Comparison of ENCODE assay signal across 20 cellular contexts in genomic region chr11:76836613-76837291, GRCh38. TPM values are rescaled to one million over a fixed set of nuclear protein-coding genes. Genes with fewer than 3 reads are reported as not detected.
DNase-seq lines count a peak whose midpoint lies in the region; ATAC-seq and TF ChIP-seq lines count a peak whose summit lies in the region.
"Had no signal": no experiment of that assay in that cellular context is flagged by ENCODE, and none has a peak within 500 bp of the region (broad histone marks: within the 10 kb centered on the region; RNA-seq: fewer than 3 reads in every experiment).

No MANE protein-coding gene starts in this region.

- CTCF ChIA-PET in PC-3 (lab: Charles Lee): interaction anchor here (0.8 to 1.3 kb wide), 2 partner anchors 13 to 82 kb away, joined by 3 to 9 read pairs; no protein-coding TSS in a partner anchor

- POLR2A ChIA-PET in PC-3 (lab: Charles Lee; ENCODE audit: unreplicated experiment): interaction anchor here (0.6 kb wide), 1 partner anchor 230 kb away, joined by 3 read pairs; the partner anchor contains the start of gene CAPN5

- H3K79me2 ChIP-seq in PC-3 (ENCODE audit: low read length) (no peaks in the 10 kb centered on the region), fibroblast of lung (ENCODE audit: control insufficient read depth, insufficient read depth, low read length) (no peaks in the 10 kb centered on the region), osteoblast (ENCODE audit: insufficient read depth, low read length) (no peaks in the 10 kb centered on the region)

- H3K27ac ChIP-seq in PC-3 (ENCODE audit: low read length) (peak overlapping the region; percentile 58), fibroblast of lung (ENCODE audit: insufficient read depth, low read length) (no peak overlapping the region), osteoblast (ENCODE audit: low read depth, low read length) (no peak overlapping the region)
- H3K27ac ChIP-seq: SJCRH30, uterus had no signal

- H3K27me3 ChIP-seq in PC-3 (ENCODE audit: low read length): no peaks in the 10 kb centered on the region
- peaks cover 38% of the 10 kb centered on the region for H3K27me3 ChIP-seq in fibroblast of lung (ENCODE audit: control insufficient read depth, insufficient read depth, low read length)
- peaks cover 33% of the 10 kb centered on the region for H3K27me3 ChIP-seq in osteoblast (ENCODE audit: insufficient read depth, low read length)
- H3K27me3 ChIP-seq: SJCRH30, uterus had no signal

- H3K9me3 ChIP-seq in PC-3 (ENCODE audit: low read length) (no peaks in the 10 kb centered on the region), fibroblast of lung (ENCODE audit: control insufficient read depth, insufficient read depth, low read depth, low read length) (no peaks in the 10 kb centered on the region), osteoblast (ENCODE audit: low read depth, low read length) (no peaks in the 10 kb centered on the region)
- H3K9me3 ChIP-seq: HAP-1, SJCRH30, uterus had no signal

- H3K9me2 ChIP-seq in PC-3 (replicated peaks; ENCODE audit: low read length): no peaks in the 10 kb centered on the region

- H3F3A ChIP-seq in PC-3 (ENCODE audit: low read length, unreplicated experiment): peaks cover 3% of the 10 kb centered on the region

- H3K4me1 ChIP-seq in PC-3 (ENCODE audit: insufficient read depth, low read length) (peaks cover 47% of the 10 kb centered on the region), fibroblast of lung (ENCODE audit: control insufficient read depth, extremely low read depth, insufficient read depth, low read length) (no peaks in the 10 kb centered on the region), osteoblast (ENCODE audit: insufficient read depth, low read length) (no peaks in the 10 kb centered on the region)
- H3K4me1 ChIP-seq: HAP-1, uterus had no signal

- H4K20me1 ChIP-seq in PC-3 (ENCODE audit: low read length): no peaks in the 10 kb centered on the region
- no peaks in the 10 kb centered on the region for H4K20me1 ChIP-seq in fibroblast of lung (ENCODE audit: control insufficient read depth, extremely low read depth, insufficient read depth, low read length)
- H4K20me1 ChIP-seq in osteoblast (ENCODE audit: insufficient read depth, low read length): no peaks in the 10 kb centered on the region

- peak; percentile 51 for TF ChIP-seq CTCF in AG09319 (IDR thresholded peaks at IDR 0.05; ENCODE audit: low read depth, low read length)
- peak; percentile 51; the same call in 1 of the 2 replicates for TF ChIP-seq CTCF in PC-3 (conservative IDR thresholded peaks at IDR 0.05; ENCODE audit: low read depth, low read length)
- TF ChIP-seq CTCF in fibroblast of lung (conservative IDR thresholded peaks at IDR 0.05 in 1 of 2, IDR thresholded peaks at IDR 0.05 in 1 of 2; ENCODE audit: low read depth in 1 of 2, low read length in 2 of 2): peak; percentile 12 to 26
- peak; percentile 15 for TF ChIP-seq CTCF in osteoblast (IDR thresholded peaks at IDR 0.05; ENCODE audit: extremely low read depth, low read depth, low read length)

- BruUV-seq in PC-3 (replicated peaks; lab: Mats Ljungman, UMichigan): no TSS peak

- intact Hi-C loops in PC-3 (cut with micrococcal nuclease): loop anchor here (1.0 to 2.0 kb wide), 3 partner anchors 11 to 26 kb away; partner anchors contain the start of gene ACER3

- H3K9ac ChIP-seq in PC-3 (ENCODE audit: low read length) (no peak overlapping the region; the same call in 1 of the 2 replicates), fibroblast of lung (ENCODE audit: insufficient read depth, low read length) (no peak overlapping the region)

- DNase-seq in AG09319 (ENCODE audit: extremely low read depth, low read depth): no peak
- no peak for DNase-seq in PC-3
- DNase-seq in fibroblast of lung (ENCODE audit: low read depth in 2 of 2): no peak
- DNase-seq in osteoblast (ENCODE audit: insufficient read length, low spot score, missing footprints): no peak
- DNase-seq in islet precursor cell: no peak
- no peak for DNase-seq in NCI-H2107 (lab: John Stamatoyannopoulos, UW)
- DNase-seq: activated CD4-positive, alpha-beta T cell treated with anti-CD3 and anti-CD28 coated beads, Interleukin-2, amount 50 U/mL, for 1 hour; activated naive CD8-positive, alpha-beta T cell treated with anti-CD3 and anti-CD28 coated beads for 36 hours; activated T-cell treated with anti-CD3 and anti-CD28 coated beads, Interleukin-2, amount 50 U/mL, for 1 hour; NK-92 treated with Interleukin-12 subunit alpha and Interleukin-12 subunit beta, amount 100 ng/mL, for 24 hours; retina; stimulated activated CD4-positive, alpha-beta T cell treated with anti-CD3 and anti-CD28 coated beads, Interleukin-4, amount 100 ng/mL, for 1 hour; T1000 had no signal

- H3K4me3 ChIP-seq in PC-3 (ENCODE audit: low read length): no peak overlapping the region
- H3K4me3 ChIP-seq in fibroblast of lung (replicated peaks in 1 of 4; ENCODE audit: control extremely low read depth in 1 of 4, insufficient read depth in 1 of 4, low read depth in 3 of 4, low read length in 4 of 4): no peak overlapping the region
- no peak overlapping the region for H3K4me3 ChIP-seq in osteoblast (ENCODE audit: insufficient read depth, low read length)
- H3K4me3 ChIP-seq: HAP-1, SJCRH30, uterus had no signal

- H2AFZ ChIP-seq in PC-3 (ENCODE audit: low read length): no peak overlapping the region
- no peak overlapping the region for H2AFZ ChIP-seq in fibroblast of lung (ENCODE audit: low read length)
- no peak overlapping the region for H2AFZ ChIP-seq in osteoblast (ENCODE audit: low read length)

- no peaks in the 10 kb centered on the region for H3K36me3 ChIP-seq in PC-3 (ENCODE audit: low read depth, low read length)
- no peaks in the 10 kb centered on the region for H3K36me3 ChIP-seq in fibroblast of lung (ENCODE audit: control insufficient read depth, insufficient read depth, low read length)
- H3K36me3 ChIP-seq in osteoblast (ENCODE audit: insufficient read depth, low read length): no peaks in the 10 kb centered on the region
- H3K36me3 ChIP-seq: HAP-1, SJCRH30, uterus had no signal

- ATAC-seq in PC-3 (no peak), HG02938 (IDR thresholded peaks at IDR 0.05; ENCODE audit: unreplicated experiment) (no peak), GM18498 (IDR thresholded peaks at IDR 0.05; ENCODE audit: unreplicated experiment) (no peak)
- ATAC-seq: natural killer cell treated with Interleukin-12 subunit alpha and Interleukin-12 subunit beta and Interleukin-15 and Interleukin-18, amount 100 ng/mL, for 72 hours had no signal

- H3K4me2 ChIP-seq in PC-3 (ENCODE audit: low read length): peak overlapping the region; percentile 11
- no peak overlapping the region for H3K4me2 ChIP-seq in fibroblast of lung (ENCODE audit: extremely low read depth, insufficient read depth, low read length)
- H3K4me2 ChIP-seq in osteoblast (ENCODE audit: insufficient read depth, low read length): no peak overlapping the region

RNA-seq across cellular contexts. Expression of gene ACER3, which starts 24.0 kb away (rescaled TPM):
- total RNA-seq in PC-3 (2014; rRNA removed) (17.3 and 18.5 TPM in 2 replicates), fibroblast of lung (5.6 and 6.1 TPM in 2 replicates), osteoblast (9.8 and 11.2 TPM in 2 replicates)
- polyA plus RNA-seq in fibroblast of lung: 11.8 and 22.3 TPM in 2 replicates
- polyA plus RNA-seq in fibroblast of lung (2012): 6.5 and 12.2 TPM in 2 replicates
- polyA minus RNA-seq in fibroblast of lung (ENCODE audit: low replicate concordance): 1.6 and 2.8 TPM in 2 replicates

RNA-seq across cellular contexts. Expression of gene TSKU, which starts 53.6 kb away (rescaled TPM):
- total RNA-seq in PC-3 (2014; rRNA removed) (32.1 and 39.2 TPM in 2 replicates), fibroblast of lung (5.0 and 5.1 TPM in 2 replicates), osteoblast (23.5 and 24.2 TPM in 2 replicates)
- 4.5 and 10.6 TPM in 2 replicates for polyA plus RNA-seq in fibroblast of lung
- polyA plus RNA-seq in fibroblast of lung (2012): 6.1 and 16.1 TPM in 2 replicates
- 8.2 and 21.6 TPM in 2 replicates for polyA minus RNA-seq in fibroblast of lung (ENCODE audit: low replicate concordance)
- total RNA-seq: natural killer cell treated with Interleukin-12 subunit alpha and Interleukin-12 subunit beta and Interleukin-15 and Interleukin-18, amount 100 ng/mL, for 72 hours had no signal
- polyA plus RNA-seq: IgD-negative memory B cell had no signal
